In the genomic region with DNA sequence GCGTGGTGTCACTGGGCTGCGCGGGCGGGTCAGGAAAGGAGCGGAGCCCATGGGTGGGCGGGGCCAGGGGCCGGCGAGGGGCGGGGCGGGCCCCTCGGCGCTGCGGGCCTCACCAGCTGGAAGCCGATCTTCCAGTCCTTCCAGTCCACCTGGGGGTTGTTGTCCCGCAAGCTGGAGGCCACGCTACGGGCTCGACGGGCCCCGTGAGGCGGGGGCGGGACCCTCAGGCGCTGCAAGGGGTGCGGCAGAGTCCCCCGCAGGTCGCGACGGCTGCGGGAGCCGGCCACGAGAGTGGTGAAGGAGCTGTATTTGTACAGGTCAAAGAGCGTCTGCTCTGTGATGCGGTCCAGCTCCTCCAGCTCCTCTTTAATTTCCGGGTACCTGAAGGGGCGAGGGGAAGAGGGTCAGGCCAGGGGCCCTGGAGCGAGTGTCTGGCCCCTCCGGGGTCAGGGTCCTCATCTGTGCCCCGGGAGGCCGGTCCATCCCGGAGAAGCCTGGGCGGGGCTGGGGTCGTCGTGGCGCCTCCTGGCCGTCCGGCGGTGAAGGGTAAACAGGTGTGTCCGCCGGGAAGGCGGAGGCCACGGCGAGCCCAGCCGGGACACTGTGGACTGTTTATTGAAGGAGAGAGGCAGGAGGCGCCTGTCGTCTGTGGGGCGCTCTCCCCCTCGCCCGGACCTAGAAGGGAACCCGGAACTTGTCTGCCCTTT, we compare ENCODE assay signal across 8 cellular contexts. TPM values are rescaled to one million over a fixed set of nuclear protein-coding genes. Genes with fewer than 3 reads are reported as not detected.
DNase-seq lines count a peak whose midpoint lies in the region; ATAC-seq and TF ChIP-seq lines count a peak whose summit lies in the region.

No MANE protein-coding gene starts in this region.

- 10 to 25% (median 12%) methylated on average over 42 to 59 of the region's 59 CpGs for WGBS in psoas muscle, 3 donors
- 19 to 24% methylated on average over 35 to 59 of the region's 59 CpGs for WGBS in aorta, 2 donors

- H3K27me3 ChIP-seq in RWPE2 (ENCODE audit: insufficient read depth, poor library complexity, severe bottlenecking), result no peaks in the 10 kb centered on the region
- H3K27me3 ChIP-seq in psoas muscle (ENCODE audit: insufficient read depth in 3 of 3, low read length in 2 of 3), result no peaks in the 10 kb centered on the region
- H3K27me3 ChIP-seq in aorta (ENCODE audit: control insufficient read depth in 1 of 2, insufficient read depth in 2 of 2, low read length in 1 of 2), result no peaks in the 10 kb centered on the region

- DNase-seq in GM13977 (ENCODE audit: low spot score) (peak; percentile 86), RWPE2 (ENCODE audit: low spot score) (no peak), Right ventricle myocardium inferior (ENCODE audit: missing footprints) (peak; percentile 89), psoas muscle (peak; percentile 83 to 85), aorta (peak; percentile 83 to 90)
- peak; percentile 67 for DNase-seq in activated naive CD4-positive, alpha-beta T cell treated with Interleukin-2 at 50 U/mL for 16 hours

- H3K36me3 ChIP-seq in RWPE2 (ENCODE audit: low read depth), result peaks cover 96% of the 10 kb centered on the region
- H3K36me3 ChIP-seq in psoas muscle (ENCODE audit: insufficient read depth in 1 of 2, low read depth in 1 of 2), result no peaks in the 10 kb centered on the region
- H3K36me3 ChIP-seq in aorta (ENCODE audit: control insufficient read depth in 1 of 2, insufficient read depth in 2 of 2, low read length in 1 of 2), result no peaks in the 10 kb centered on the region

- in situ Hi-C loops in GM13977 (cut with MboI; ENCODE audit: low pct_unique_long_range_greater_than_20kb, low sequenced_read_pairs, unreplicated experiment), result no loop called here

- peak; percentile 33 for ATAC-seq in RWPE2 (ENCODE audit: low read depth)
- ATAC-seq in Right ventricle myocardium inferior, result peak; percentile 93
- peak; percentile 92 to 95 (median 94) for ATAC-seq in psoas muscle
- peak; percentile 93 for ATAC-seq in aorta (ENCODE audit: low FRiP score)
- no peak for ATAC-seq in HG02970 (IDR thresholded peaks at IDR 0.05; ENCODE audit: low FRiP score, unreplicated experiment)
- no peak for ATAC-seq in GM21723 (IDR thresholded peaks at IDR 0.05; ENCODE audit: unreplicated experiment)

- peaks cover 58% of the 10 kb centered on the region for H3K4me1 ChIP-seq in RWPE2 (ENCODE audit: insufficient read depth, poor library complexity, severe bottlenecking)
- H3K4me1 ChIP-seq in psoas muscle, result peaks cover 16% of the 10 kb centered on the region
- H3K4me1 ChIP-seq in aorta (ENCODE audit: control insufficient read depth in 1 of 2, insufficient read depth in 2 of 2, low read length in 2 of 2), result no peaks in the 10 kb centered on the region

- H3K9me3 ChIP-seq in RWPE2 (ENCODE audit: severe bottlenecking), result no peaks in the 10 kb centered on the region
- no peaks in the 10 kb centered on the region for H3K9me3 ChIP-seq in psoas muscle
- no peaks in the 10 kb centered on the region for H3K9me3 ChIP-seq in aorta (ENCODE audit: control insufficient read depth, low read length)

- H3K4me3 ChIP-seq in RWPE2 (ENCODE audit: severe bottlenecking), result peak overlapping the region; percentile 6
- peak overlapping the region; percentile 70 for H3K4me3 ChIP-seq in psoas muscle
- peak overlapping the region; percentile 3 to 49 for H3K4me3 ChIP-seq in aorta (ENCODE audit: low read length in 2 of 2)

- H3K27ac ChIP-seq in RWPE2 (ENCODE audit: poor library complexity, severe bottlenecking) (peak overlapping the region; percentile 100), psoas muscle (peak overlapping the region; percentile 83), aorta (ENCODE audit: low read depth in 1 of 2, low read length in 2 of 2) (no peak overlapping the region)

- intact Hi-C loops in Right ventricle myocardium inferior (cut with DNase I), result no loop called here
- intact Hi-C loops in psoas muscle (cut with DNase I), result no loop called here
- intact Hi-C loops in aorta (cut with DNase I), result no loop called here

- TF ChIP-seq CTCF in GM13977 (IDR thresholded peaks at IDR 0.05; ENCODE audit: extremely low read depth, insufficient read depth, missing control alignments), result peak; percentile 1
- TF ChIP-seq CTCF in RWPE2 (IDR thresholded peaks at IDR 0.05; ENCODE audit: poor library complexity, severe bottlenecking), result no peak
- TF ChIP-seq CTCF in psoas muscle (IDR thresholded peaks at IDR 0.05), result no peak

RNA-seq across cellular contexts. Expression of gene SCNN1A, which starts 11.9 kb away (rescaled TPM):
- 0.46 TPM for total RNA-seq in Right ventricle myocardium inferior
- under 1 TPM; 0.30 to 0.57 (median 0.48) TPM for total RNA-seq in psoas muscle
- polyA plus RNA-seq in psoas muscle, result under 1 TPM; 0.03 to 0.39 (median 0.31) TPM
- 1 to 10 TPM; 1.5 to 2.4 TPM for total RNA-seq in aorta
- 1 to 10 TPM in 1 of 2 donors, under 1 TPM in 1; 0.61 to 1.5 TPM for polyA plus RNA-seq in aorta

RNA-seq across cellular contexts. Expression of gene LTBR, which starts 20.5 kb away (rescaled TPM):
- total RNA-seq in Right ventricle myocardium inferior (34.3 TPM), psoas muscle (10 to 100 TPM; 23.7 to 38.6 (median 34.1) TPM), aorta (100 to 1,000 TPM in 1 of 2 donors, 10 to 100 TPM in 1; 83.1 to 103 TPM)
- polyA plus RNA-seq in psoas muscle (10 to 100 TPM; 15.3 to 38.8 (median 34.5) TPM), aorta (10 to 100 TPM; 20.5 to 87.8 TPM)

RNA-seq across cellular contexts. Expression of gene TNFRSF1A, which starts 21.6 kb away (rescaled TPM):
- total RNA-seq in Right ventricle myocardium inferior (59.8 TPM), psoas muscle (100 to 1,000 TPM in 3 of 4 donors, 10 to 100 TPM in 1; 38.8 to 224 (median 127) TPM), aorta (100 to 1,000 TPM; 190 to 236 TPM)
- polyA plus RNA-seq in psoas muscle (100 to 1,000 TPM in 1 of 3 donors, 10 to 100 TPM in 2; 53.7 to 117 (median 65.4) TPM), aorta (100 to 1,000 TPM in 1 of 2 donors, 10 to 100 TPM in 1; 36.9 to 112 TPM)

RNA-seq across cellular contexts. Expression of gene PLEKHG6, which starts 53.0 kb away (rescaled TPM):
- 0.49 TPM for total RNA-seq in Right ventricle myocardium inferior
- not detected for total RNA-seq in psoas muscle
- under 1 TPM in 2 of 3 donors, not detected in 1; 0.20 to 0.39 TPM for polyA plus RNA-seq in psoas muscle
- 1 to 10 TPM in 1 of 2 donors, under 1 TPM in 1; 0.88 to 1.5 TPM for total RNA-seq in aorta
- polyA plus RNA-seq in aorta, result 10 to 100 TPM in 1 of 2 donors, under 1 TPM in 1; 0.15 to 90.3 TPM

Comparison
In these comparisons a context has a peak if more than half of its experiments do, and no peak if none do; other contexts are left out.
1. ATAC-seq: peak in RWPE2 (single experiment), Right ventricle myocardium inferior (single experiment), psoas muscle (4 of 4) and aorta (single experiment); none in HG02970 (single experiment) and GM21723 (single experiment).
2. H3K27ac ChIP-seq: peak in RWPE2 (single experiment) and psoas muscle (single experiment); none in aorta (0 of 2).
3. H3K4me3 ChIP-seq: peak in every context shown above with its lines; median percentile 70 in psoas muscle; 26 in aorta; 6 in RWPE2.